In genomic region chr12:34604631-34605509, GRCh38 we compare ENCODE assay signal across 12 cellular contexts.
"Had no signal": no experiment of that assay in that cellular context is flagged by ENCODE, and none has a peak within 500 bp of the region (broad histone marks: within the 10 kb centered on the region; RNA-seq: fewer than 3 reads in every experiment).

No MANE protein-coding gene starts in this region.

- FAIRE-seq: colon, TTC549 had no signal

- H3K36me3 ChIP-seq: tibial artery had no signal

- H3K27me3 ChIP-seq: tibial artery had no signal

- H3K4me1 ChIP-seq: tibial artery had no signal

- H3K4me1 Mint-ChIP-seq: activated CD4-positive, alpha-beta T cell treated with anti-CD3 and anti-CD28 coated beads, Interleukin-2, amount 10 ng/mL, durations not matched to agents 7 days and 5 days; activated naive CD4-positive, alpha-beta T cell treated with anti-CD3 and anti-CD28 coated beads, Interleukin-2, amount 10 ng/mL, durations not matched to agents 7 days and 5 days; activated T-helper 17 cell treated with anti-CD3 and anti-CD28 coated beads, Interleukin-2, amount 50 U/mL, for 72 hours; stimulated activated effector memory CD8-positive, alpha-beta T cell treated with anti-CD3 and anti-CD28 coated beads, Interleukin-12 subunit alpha, Interleukin-12 subunit beta, amount 100 ng/mL, for 72 hours had no signal

- H3K27ac Mint-ChIP-seq: activated CD4-positive, alpha-beta T cell treated with anti-CD3 and anti-CD28 coated beads, Interleukin-2, amount 10 ng/mL, durations not matched to agents 7 days and 5 days; activated naive CD4-positive, alpha-beta T cell treated with anti-CD3 and anti-CD28 coated beads, Interleukin-2, amount 10 ng/mL, durations not matched to agents 7 days and 5 days; activated T-helper 17 cell treated with anti-CD3 and anti-CD28 coated beads, Interleukin-2, amount 50 U/mL, for 72 hours; stimulated activated effector memory CD8-positive, alpha-beta T cell treated with anti-CD3 and anti-CD28 coated beads, Interleukin-12 subunit alpha, Interleukin-12 subunit beta, amount 100 ng/mL, for 72 hours had no signal

- H3K4me3 Mint-ChIP-seq: activated CD4-positive, alpha-beta T cell treated with anti-CD3 and anti-CD28 coated beads, Interleukin-2, amount 10 ng/mL, durations not matched to agents 7 days and 5 days; activated naive CD4-positive, alpha-beta T cell treated with anti-CD3 and anti-CD28 coated beads, Interleukin-2, amount 10 ng/mL, durations not matched to agents 7 days and 5 days; activated T-helper 17 cell treated with anti-CD3 and anti-CD28 coated beads, Interleukin-2, amount 50 U/mL, for 72 hours; stimulated activated effector memory CD8-positive, alpha-beta T cell treated with anti-CD3 and anti-CD28 coated beads, Interleukin-12 subunit alpha, Interleukin-12 subunit beta, amount 100 ng/mL, for 72 hours had no signal

- H3K27ac ChIP-seq: tibial artery had no signal

- ATAC-seq: activated T-helper 17 cell treated with anti-CD3 and anti-CD28 coated beads, Interleukin-2, amount 50 U/mL, for 72 hours; esophagus mucosa; stimulated activated effector memory CD8-positive, alpha-beta T cell treated with anti-CD3 and anti-CD28 coated beads, Interleukin-12 subunit alpha, Interleukin-12 subunit beta, amount 100 ng/mL, for 72 hours had no signal

- H3K36me3 Mint-ChIP-seq: stimulated activated effector memory CD8-positive, alpha-beta T cell treated with anti-CD3 and anti-CD28 coated beads, Interleukin-12 subunit alpha, Interleukin-12 subunit beta, amount 100 ng/mL, for 72 hours had no signal

- H3K4me3 ChIP-seq: tibial artery had no signal

- H3K27me3 Mint-ChIP-seq: activated CD4-positive, alpha-beta T cell treated with anti-CD3 and anti-CD28 coated beads, Interleukin-2, amount 10 ng/mL, durations not matched to agents 7 days and 5 days; activated naive CD4-positive, alpha-beta T cell treated with anti-CD3 and anti-CD28 coated beads, Interleukin-2, amount 10 ng/mL, durations not matched to agents 7 days and 5 days; activated T-helper 17 cell treated with anti-CD3 and anti-CD28 coated beads, Interleukin-2, amount 50 U/mL, for 72 hours had no signal

- DNase-seq: activated CD4-positive, alpha-beta T cell treated with anti-CD3 and anti-CD28 coated beads, Interleukin-2, amount 10 ng/mL, durations not matched to agents 7 days and 5 days; activated CD4-positive, CD25-positive, alpha-beta regulatory T cell; activated naive CD4-positive, alpha-beta T cell treated with anti-CD3 and anti-CD28 coated beads, Interleukin-2, amount 10 ng/mL, durations not matched to agents 7 days and 5 days; hippocampal formation; mesendoderm; T-helper 2 cell had no signal
